ENCODE assay signal across 15 cellular contexts in the genomic region with DNA sequence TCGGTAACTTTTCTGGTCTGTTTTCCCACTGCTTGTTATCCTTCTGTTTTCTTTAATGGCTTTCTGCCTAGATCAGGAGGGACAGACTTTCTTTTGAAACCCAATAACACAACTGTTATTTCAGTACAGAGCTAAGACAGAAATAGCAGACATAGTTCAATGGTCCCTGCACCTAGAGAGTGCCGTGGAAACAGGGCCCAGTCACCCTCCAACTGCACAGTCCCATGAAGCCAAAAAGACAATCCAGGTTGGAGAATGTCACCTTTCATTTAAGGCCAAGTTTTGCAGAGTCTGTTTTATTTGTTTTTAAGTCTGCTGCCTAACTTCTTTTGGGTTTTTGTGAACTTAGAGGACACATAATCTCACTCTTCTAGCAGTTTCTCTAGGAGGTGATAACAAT. TPM values are rescaled to one million over a fixed set of nuclear protein-coding genes. Genes with fewer than 3 reads are reported as not detected.
DNase-seq lines count a peak whose midpoint lies in the region; ATAC-seq and TF ChIP-seq lines count a peak whose summit lies in the region.
"Had no signal": no experiment of that assay in that cellular context is flagged by ENCODE, and none has a peak within 500 bp of the region (broad histone marks: within the 10 kb centered on the region; RNA-seq: fewer than 3 reads in every experiment).

No MANE protein-coding gene starts in this region.

- H3K9ac ChIP-seq in mucosa of rectum (ENCODE audit: low read depth in 1 of 2, low read length in 2 of 2): peak overlapping the region in 1 of 2 donors; percentile 26

- H3K27ac Mint-ChIP-seq in activated T-helper 17 cell treated with anti-CD3 and anti-CD28 coated beads, Interleukin-2, amount 50 U/mL, for 72 hours: peak overlapping the region; percentile 93

- no peak for DNase-seq in cardiac muscle cell (ENCODE audit: low read depth in 1 of 2, low spot score in 1 of 2)
- DNase-seq in right cardiac atrium: no peak
- DNase-seq in activated gamma-delta T cell treated with Interleukin-2 at 50 U/mL for 16 hours: no peak
- no peak for DNase-seq in HK-2 (ENCODE audit: unreplicated experiment)
- DNase-seq in kidney glomerular epithelial cell (lab: John Stamatoyannopoulos, UW): no peak
- DNase-seq: activated CD4-positive, CD25-positive, alpha-beta regulatory T cell; AML-193; erythroblast had no signal

- no peak for TF ChIP-seq CTCF in cardiac muscle cell (IDR thresholded peaks at IDR 0.05; ENCODE audit: low read depth, low read length)

- ATAC-seq in right cardiac atrium: no peak
- ATAC-seq in activated T-helper 17 cell treated with anti-CD3 and anti-CD28 coated beads, Interleukin-2, amount 50 U/mL, for 72 hours (replicated peaks): no peak
- no peak for ATAC-seq in GM19397 (IDR thresholded peaks at IDR 0.05; ENCODE audit: unreplicated experiment)

- H3K27me3 Mint-ChIP-seq in activated T-helper 17 cell treated with anti-CD3 and anti-CD28 coated beads, Interleukin-2, amount 50 U/mL, for 72 hours: no peaks in the 10 kb centered on the region

- intact Hi-C loops in right cardiac atrium (cut with DNase I): no loop called here

- H3K27me3 ChIP-seq in cardiac muscle cell (no peaks in the 10 kb centered on the region), right cardiac atrium (ENCODE audit: control insufficient read depth, insufficient read depth) (no peaks in the 10 kb centered on the region), mucosa of rectum (ENCODE audit: control insufficient read depth in 2 of 2, insufficient read depth in 2 of 2, low read length in 2 of 2) (no peaks in the 10 kb centered on the region)

- H3K4me3 Mint-ChIP-seq in activated T-helper 17 cell treated with anti-CD3 and anti-CD28 coated beads, Interleukin-2, amount 50 U/mL, for 72 hours: peak overlapping the region; percentile 86

- no peaks in the 10 kb centered on the region for H3K9me3 Mint-ChIP-seq in activated T-helper 17 cell treated with anti-CD3 and anti-CD28 coated beads, Interleukin-2, amount 50 U/mL, for 72 hours

- H3K4me3 ChIP-seq in cardiac muscle cell (no peak overlapping the region), right cardiac atrium (ENCODE audit: low read length) (no peak overlapping the region), mucosa of rectum (ENCODE audit: low read length in 2 of 2) (no peak overlapping the region)

- 72% methylated on average over 2 of the region's 2 CpGs for WGBS in right cardiac atrium

- H3K9me3 ChIP-seq in cardiac muscle cell (ENCODE audit: low read depth): no peaks in the 10 kb centered on the region
- H3K9me3 ChIP-seq in right cardiac atrium (ENCODE audit: control insufficient read depth, low read length): no peaks in the 10 kb centered on the region
- no peaks in the 10 kb centered on the region for H3K9me3 ChIP-seq in mucosa of rectum (ENCODE audit: control insufficient read depth in 2 of 2, low read length in 2 of 2)

- H3K4me1 ChIP-seq in cardiac muscle cell (ENCODE audit: low read depth) (peaks cover 9% of the 10 kb centered on the region), right cardiac atrium (ENCODE audit: control insufficient read depth, insufficient read depth, low read length) (no peaks in the 10 kb centered on the region), mucosa of rectum (ENCODE audit: control insufficient read depth in 2 of 2, insufficient read depth in 2 of 2, low read length in 2 of 2) (peaks cover 8 to 24% of the 10 kb centered on the region in 2 donors)

- peaks cover 11% of the 10 kb centered on the region for H3K4me1 Mint-ChIP-seq in activated T-helper 17 cell treated with anti-CD3 and anti-CD28 coated beads, Interleukin-2, amount 50 U/mL, for 72 hours

- H3K27ac ChIP-seq in cardiac muscle cell (peak overlapping the region; percentile 26), right cardiac atrium (ENCODE audit: low read length) (no peak overlapping the region), mucosa of rectum (ENCODE audit: low read depth in 2 of 2, low read length in 2 of 2) (peak overlapping the region; percentile 78 to 89)

- H3K36me3 ChIP-seq in cardiac muscle cell: peaks cover 8% of the 10 kb centered on the region
- peaks cover 8 to 13% of the 10 kb centered on the region in 2 donors for H3K36me3 ChIP-seq in mucosa of rectum (ENCODE audit: control insufficient read depth in 2 of 2, insufficient read depth in 2 of 2, low read length in 2 of 2)

- peaks cover 50% of the 10 kb centered on the region for H3K36me3 Mint-ChIP-seq in activated T-helper 17 cell treated with anti-CD3 and anti-CD28 coated beads, Interleukin-2, amount 50 U/mL, for 72 hours (ENCODE audit: low read depth)

RNA-seq across cellular contexts. Expression of a gene that starts 2.5 kb away (rescaled TPM):
- total RNA-seq in cardiac muscle cell (44.3 and 66.5 TPM in 2 replicates), right cardiac atrium (10 to 100 TPM; 27.9 to 35.5 (median 33.5) TPM)
- polyA plus RNA-seq in cardiac muscle cell (46.8 and 75.0 TPM in 2 replicates), right cardiac atrium (35.6 TPM)
- 10 to 100 TPM; 21.5 to 45.2 TPM for total RNA-seq in activated T-helper 17 cell treated with anti-CD3 and anti-CD28 coated beads, Interleukin-2, amount 50 U/mL, for 72 hours

RNA-seq across cellular contexts. Expression of a gene that starts 2.7 kb away (rescaled TPM):
- 13.0 and 15.1 TPM in 2 replicates for total RNA-seq in cardiac muscle cell
- polyA plus RNA-seq in cardiac muscle cell: 7.4 and 14.9 TPM in 2 replicates
- 1 to 10 TPM; 6.4 to 8.2 (median 6.6) TPM for total RNA-seq in right cardiac atrium
- 3.1 TPM for polyA plus RNA-seq in right cardiac atrium
- 10 to 100 TPM; 17.4 to 20.6 TPM for total RNA-seq in activated T-helper 17 cell treated with anti-CD3 and anti-CD28 coated beads, Interleukin-2, amount 50 U/mL, for 72 hours

RNA-seq across cellular contexts. Expression of a gene that starts 19.6 kb away (rescaled TPM):
- total RNA-seq in cardiac muscle cell: 0.11 and 0.15 TPM in 2 replicates
- polyA plus RNA-seq in cardiac muscle cell: 1.9 TPM in 1 of 2 replicates, not detected in the other
- not detected for total RNA-seq in right cardiac atrium
- 0.11 TPM for polyA plus RNA-seq in right cardiac atrium
- under 1 TPM in 1 of 2 donors, not detected in 1; 0.26 TPM for total RNA-seq in activated T-helper 17 cell treated with anti-CD3 and anti-CD28 coated beads, Interleukin-2, amount 50 U/mL, for 72 hours
- total RNA-seq: lower leg skin, osteocyte, urinary bladder had no signal

RNA-seq across cellular contexts. Expression of a gene that starts 41.1 kb away (rescaled TPM):
- total RNA-seq in cardiac muscle cell (0.14 and 1.3 TPM in 2 replicates), right cardiac atrium (not detected)
- polyA plus RNA-seq in cardiac muscle cell (not detected in 2 replicates), right cardiac atrium (0.11 TPM)
- total RNA-seq in activated T-helper 17 cell treated with anti-CD3 and anti-CD28 coated beads, Interleukin-2, amount 50 U/mL, for 72 hours: 1 to 10 TPM in 1 of 2 donors, under 1 TPM in 1; 0.11 to 2.2 TPM
- total RNA-seq: bronchial epithelial cell, osteocyte, urinary bladder had no signal

RNA-seq across cellular contexts. Expression of a gene that starts 47.4 kb away (rescaled TPM):
- 162 and 173 TPM in 2 replicates for total RNA-seq in cardiac muscle cell
- 57.8 and 100 TPM in 2 replicates for polyA plus RNA-seq in cardiac muscle cell
- total RNA-seq in right cardiac atrium: 10 to 100 TPM; 45.7 to 53.9 (median 49.0) TPM
- 33.3 TPM for polyA plus RNA-seq in right cardiac atrium
- total RNA-seq in activated T-helper 17 cell treated with anti-CD3 and anti-CD28 coated beads, Interleukin-2, amount 50 U/mL, for 72 hours: 100 to 1,000 TPM; 116 to 117 TPM
